8 cellular contexts compared by ENCODE assay signal in genomic region chr10:24360286-24361127, GRCh38.
DNase-seq lines count a peak whose midpoint lies in the region; ATAC-seq and TF ChIP-seq lines count a peak whose summit lies in the region.

No MANE protein-coding gene starts in this region.

- no peaks in the 10 kb centered on the region for H3K36me3 ChIP-seq in cardiac muscle cell

- H3K9me3 ChIP-seq in cardiac muscle cell (ENCODE audit: low read depth) = no peaks in the 10 kb centered on the region

- ATAC-seq in Right ventricle myocardium inferior (peak; percentile 68), HG02642 (IDR thresholded peaks at IDR 0.05; ENCODE audit: poor library complexity, unreplicated experiment) (peak; percentile 81)

- H3K4me3 Mint-ChIP-seq in activated naive CD4-positive, alpha-beta T cell treated with anti-CD3 and anti-CD28 coated beads, Interleukin-2, amount 10 ng/mL, durations not matched to agents 7 days and 5 days = no peak overlapping the region

- H3K4me1 Mint-ChIP-seq in activated naive CD4-positive, alpha-beta T cell treated with anti-CD3 and anti-CD28 coated beads, Interleukin-2, amount 10 ng/mL, durations not matched to agents 7 days and 5 days = no peaks in the 10 kb centered on the region

- no peaks in the 10 kb centered on the region for H3K9me3 Mint-ChIP-seq in activated naive CD4-positive, alpha-beta T cell treated with anti-CD3 and anti-CD28 coated beads, Interleukin-2, amount 10 ng/mL, durations not matched to agents 7 days and 5 days

- DNase-seq in Right ventricle myocardium inferior (ENCODE audit: missing footprints) = peak; percentile 64
- no peak for DNase-seq in cardiac septum (ENCODE audit: low spot score)
- DNase-seq in NCI-H2029 treated with DMSO at 0.1 percent for 48 hours (lab: John Stamatoyannopoulos, UW) = peak; percentile 15
- peak; percentile 40 for DNase-seq in activated naive CD4-positive, alpha-beta T cell treated with anti-CD3 and anti-CD28 coated beads, Interleukin-2, amount 10 ng/mL, durations not matched to agents 7 days and 5 days
- DNase-seq in cardiac muscle cell (ENCODE audit: low read depth in 1 of 2, low spot score in 1 of 2) = peak; percentile 74 to 85
- DNase-seq in retina = peak; percentile 74
- no peak for DNase-seq in cortex of kidney (lab: John Stamatoyannopoulos, UW)

- CTCF ChIA-PET in activated naive CD4-positive, alpha-beta T cell treated with anti-CD3 and anti-CD28 coated beads, Interleukin-2, amount 10 ng/mL, durations not matched to agents 7 days and 5 days (lab: Charles Lee) = interaction anchor here (0.6 to 2.3 kb wide), 7 partner anchors 9 to 1201 kb away, joined by 3 to 12 read pairs (median 4); no protein-coding TSS in a partner anchor

- TF ChIP-seq CTCF in cardiac muscle cell (IDR thresholded peaks at IDR 0.05; ENCODE audit: low read depth, low read length) = peak; percentile 77

- H3K27ac Mint-ChIP-seq in activated naive CD4-positive, alpha-beta T cell treated with anti-CD3 and anti-CD28 coated beads, Interleukin-2, amount 10 ng/mL, durations not matched to agents 7 days and 5 days = no peak overlapping the region

- intact Hi-C loops in Right ventricle myocardium inferior (cut with DNase I) = loop anchor here (2.0 to 5.0 kb wide), 5 partner anchors 50 to 366 kb away; no protein-coding TSS in a partner anchor
- intact Hi-C loops in cardiac septum (cut with DNase I) = loop anchor here (5.0 kb wide), 1 partner anchor 153 kb away; the partner anchor contains the start of gene KIAA1217

- peaks cover 7% of the 10 kb centered on the region for H3K4me1 ChIP-seq in cardiac muscle cell (ENCODE audit: low read depth)

- no peak overlapping the region for H3K4me3 ChIP-seq in cardiac muscle cell

- H3K27me3 Mint-ChIP-seq in activated naive CD4-positive, alpha-beta T cell treated with anti-CD3 and anti-CD28 coated beads, Interleukin-2, amount 10 ng/mL, durations not matched to agents 7 days and 5 days = no peaks in the 10 kb centered on the region

- H3K36me3 Mint-ChIP-seq in activated naive CD4-positive, alpha-beta T cell treated with anti-CD3 and anti-CD28 coated beads, Interleukin-2, amount 10 ng/mL, durations not matched to agents 7 days and 5 days = no peaks in the 10 kb centered on the region

- H3K27ac ChIP-seq in cardiac muscle cell = no peak overlapping the region

- H3K27me3 ChIP-seq in cardiac muscle cell = no peaks in the 10 kb centered on the region

Comparison
In these comparisons a context has a peak if more than half of its experiments do, and no peak if none do; other contexts are left out.
1. DNase-seq: peak in Right ventricle myocardium inferior (single experiment), NCI-H2029 treated with DMSO at 0.1 percent for 48 hours (single experiment), activated naive CD4-positive, alpha-beta T cell treated with anti-CD3 and anti-CD28 coated beads, Interleukin-2, amount 10 ng/mL, durations not matched to agents 7 days and 5 days (single experiment), cardiac muscle cell (2 of 2) and retina (single experiment); none in cardiac septum (single experiment) and cortex of kidney (single experiment).